ENCODE assay signal across 8 cellular contexts in genomic region chr21:26845066-26845749, GRCh38. TPM values are rescaled to one million over a fixed set of nuclear protein-coding genes. Genes with fewer than 3 reads are reported as not detected.
DNase-seq lines count a peak whose midpoint lies in the region; ATAC-seq and TF ChIP-seq lines count a peak whose summit lies in the region.

Gene ADAMTS1 (minus strand): TSS chr21:26845409. CDS start chr21:26844954, 455 bp downstream.

- peak; percentile 79 for DNase-seq in Daoy (ENCODE audit: low read depth)
- peak; percentile 45 for DNase-seq in MM.1S
- peak; percentile 50 for DNase-seq in activated naive CD8-positive, alpha-beta T cell treated with anti-CD3 and anti-CD28 coated beads, Interleukin-2, amount 10 ng/mL, durations not matched to agents 7 days and 5 days
- no peak for DNase-seq in glomerular endothelial cell (ENCODE audit: extremely low read depth, low read depth, low spot score)
- DNase-seq in LoVo (ENCODE audit: low spot score), result no peak
- no peak for DNase-seq in germinal center (ENCODE audit: low spot score)
- DNase-seq in RKO (ENCODE audit: low spot score), result no peak

- TF ChIP-seq CTCF in MM.1S (IDR thresholded peaks at IDR 0.05; ENCODE audit: low read length) (no peak; the same call in 1 of the 2 replicates), nephron (IDR thresholded peaks at IDR 0.05; ENCODE audit: unreplicated experiment in 3 of 3) (no peak)

- peaks cover 6% of the 10 kb centered on the region for H3K36me3 Mint-ChIP-seq in activated naive CD8-positive, alpha-beta T cell treated with anti-CD3 and anti-CD28 coated beads, Interleukin-2, amount 10 ng/mL, durations not matched to agents 7 days and 5 days
- peaks cover 29% of the 10 kb centered on the region for H3K36me3 Mint-ChIP-seq in nephron (ENCODE audit: low read depth)

- H3K27ac ChIP-seq in MM.1S (ENCODE audit: low read length), result no peak within 1 kb of the TSS

- H3K9me3 ChIP-seq in MM.1S (replicated peaks; ENCODE audit: insufficient read depth, low read length), result no peaks in the 10 kb centered on the region

- no peaks in the 10 kb centered on the region for H3K9me2 ChIP-seq in MM.1S (replicated peaks; ENCODE audit: insufficient read depth, low read length)

- H3K4me1 ChIP-seq in MM.1S (ENCODE audit: low read length), result peaks cover 4% of the 10 kb centered on the region; the same call in 1 of the 2 replicates

- peaks cover 20% of the 10 kb centered on the region for H3K27me3 ChIP-seq in MM.1S (replicated peaks; ENCODE audit: insufficient read depth, low read length)

- peak; percentile 23 for ATAC-seq in activated naive CD8-positive, alpha-beta T cell treated with anti-CD3 and anti-CD28 coated beads, Interleukin-2, amount 10 ng/mL, durations not matched to agents 7 days and 5 days (ENCODE audit: low read depth)

- no peaks in the 10 kb centered on the region for H3F3A ChIP-seq in MM.1S (ENCODE audit: insufficient read depth, low read length)

- POLR2A ChIA-PET in activated naive CD8-positive, alpha-beta T cell treated with anti-CD3 and anti-CD28 coated beads, Interleukin-2, amount 10 ng/mL, durations not matched to agents 7 days and 5 days (lab: Charles Lee), result no interaction called here

- H3K9ac ChIP-seq in MM.1S (ENCODE audit: low read length), result peak within 1 kb of the TSS; percentile 30; the same call in 1 of the 2 replicates

- peak within 1 kb of the TSS; percentile 92 for H3K4me2 ChIP-seq in MM.1S (ENCODE audit: low read depth, low read length)

- H4K20me1 ChIP-seq in MM.1S (ENCODE audit: insufficient read depth, low read length), result no peaks in the 10 kb centered on the region

- H3K79me2 ChIP-seq in MM.1S (ENCODE audit: low read length), result no peaks in the 10 kb centered on the region

- peaks cover 35% of the 10 kb centered on the region for H3K4me1 Mint-ChIP-seq in activated naive CD8-positive, alpha-beta T cell treated with anti-CD3 and anti-CD28 coated beads, Interleukin-2, amount 10 ng/mL, durations not matched to agents 7 days and 5 days
- H3K4me1 Mint-ChIP-seq in nephron, result peaks cover 43% of the 10 kb centered on the region

- peak within 1 kb of the TSS; percentile 78 for H3K4me3 ChIP-seq in MM.1S (ENCODE audit: low read length)

- peak within 1 kb of the TSS; percentile 96 for H2AFZ ChIP-seq in MM.1S (ENCODE audit: low read length)

- H3K27me3 Mint-ChIP-seq in activated naive CD8-positive, alpha-beta T cell treated with anti-CD3 and anti-CD28 coated beads, Interleukin-2, amount 10 ng/mL, durations not matched to agents 7 days and 5 days, result peaks cover 70% of the 10 kb centered on the region
- H3K27me3 Mint-ChIP-seq in nephron (ENCODE audit: low read depth), result no peaks in the 10 kb centered on the region

- no peaks in the 10 kb centered on the region for H3K9me3 Mint-ChIP-seq in activated naive CD8-positive, alpha-beta T cell treated with anti-CD3 and anti-CD28 coated beads, Interleukin-2, amount 10 ng/mL, durations not matched to agents 7 days and 5 days
- H3K9me3 Mint-ChIP-seq in nephron, result no peaks in the 10 kb centered on the region

- peak within 1 kb of the TSS; percentile 62 for H3K27ac Mint-ChIP-seq in activated naive CD8-positive, alpha-beta T cell treated with anti-CD3 and anti-CD28 coated beads, Interleukin-2, amount 10 ng/mL, durations not matched to agents 7 days and 5 days
- H3K27ac Mint-ChIP-seq in nephron, result peak within 1 kb of the TSS; percentile 98 to 99 (median 99)

- H3K36me3 ChIP-seq in MM.1S (replicated peaks; ENCODE audit: insufficient read depth, low read length), result no peaks in the 10 kb centered on the region

- H3K4me3 Mint-ChIP-seq in activated naive CD8-positive, alpha-beta T cell treated with anti-CD3 and anti-CD28 coated beads, Interleukin-2, amount 10 ng/mL, durations not matched to agents 7 days and 5 days, result peak within 1 kb of the TSS; percentile 78
- peak within 1 kb of the TSS; percentile 97 to 99 (median 98) for H3K4me3 Mint-ChIP-seq in nephron

RNA-seq across cellular contexts. Expression of gene ADAMTS1, which starts in this region (rescaled TPM):
- 33.1 and 35.2 TPM in 2 replicates for total RNA-seq in Daoy (2014; rRNA removed; shearing (Covaris generic))
- 1 to 10 TPM in 1 of 2 experiments, under 1 TPM in 1; 0.96 to 1.6 TPM for total RNA-seq in activated naive CD8-positive, alpha-beta T cell treated with anti-CD3 and anti-CD28 coated beads, Interleukin-2, amount 10 ng/mL, durations not matched to agents 7 days and 5 days
- total RNA-seq in glomerular endothelial cell, result 19.1 and 20.7 TPM in 2 replicates

Comparison
In these comparisons a context has a peak if more than half of its experiments do, and no peak if none do; other contexts are left out.
1. DNase-seq: peak in Daoy (single experiment), MM.1S (single experiment) and activated naive CD8-positive, alpha-beta T cell treated with anti-CD3 and anti-CD28 coated beads, Interleukin-2, amount 10 ng/mL, durations not matched to agents 7 days and 5 days (single experiment); none in glomerular endothelial cell (single experiment), LoVo (single experiment), germinal center (single experiment) and RKO (single experiment).